23 cellular contexts compared by ENCODE assay signal in the genomic region with DNA sequence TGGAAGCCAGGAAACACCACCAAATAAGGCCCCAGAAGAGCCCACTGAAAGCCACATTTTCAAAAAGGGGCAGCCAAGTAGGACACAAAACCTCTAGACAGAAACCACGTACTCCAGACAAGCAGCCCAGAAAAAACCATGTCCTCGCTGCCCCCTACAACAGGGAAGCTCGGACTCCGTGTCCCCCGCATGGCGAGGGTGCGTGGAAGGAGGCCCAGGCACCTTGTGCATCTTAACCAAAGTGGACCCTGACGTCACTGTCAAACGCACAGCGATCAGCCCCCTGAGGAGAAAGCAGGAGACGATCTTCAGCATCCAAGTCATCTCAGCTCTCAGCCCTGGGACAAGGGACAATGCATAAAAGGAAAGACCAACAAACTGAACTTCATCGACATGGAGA.
"Had no signal": no experiment of that assay in that cellular context is flagged by ENCODE, and none has a peak within 500 bp of the region (broad histone marks: within the 10 kb centered on the region; RNA-seq: fewer than 3 reads in every experiment).

No MANE protein-coding gene starts in this region.

- H3K9me3 Mint-ChIP-seq: activated B cell treated with CpG ODN at 0.5 μM for 24 hours; activated CD4-positive, alpha-beta memory T cell treated with anti-CD3 and anti-CD28 coated beads, Interleukin-2, amount 10 ng/mL, durations not matched to agents 7 days and 5 days; activated CD4-positive, alpha-beta T cell treated with anti-CD3 and anti-CD28 coated beads, Interleukin-2, amount 10 ng/mL, durations not matched to agents 7 days and 5 days had no signal

- H3K4me3 ChIP-seq: breast epithelium, K562 had no signal

- H3K4me1 Mint-ChIP-seq: activated B cell treated with CpG ODN at 0.5 μM for 24 hours had no signal

- H3K4me3 Mint-ChIP-seq: activated B cell treated with CpG ODN at 0.5 μM for 24 hours; activated CD4-positive, alpha-beta memory T cell treated with anti-CD3 and anti-CD28 coated beads, Interleukin-2, amount 10 ng/mL, durations not matched to agents 7 days and 5 days; activated CD4-positive, alpha-beta T cell treated with anti-CD3 and anti-CD28 coated beads, Interleukin-2, amount 10 ng/mL, durations not matched to agents 7 days and 5 days had no signal

- H3K27ac Mint-ChIP-seq: activated B cell treated with CpG ODN at 0.5 μM for 24 hours; activated CD4-positive, alpha-beta memory T cell treated with anti-CD3 and anti-CD28 coated beads, Interleukin-2, amount 10 ng/mL, durations not matched to agents 7 days and 5 days; activated CD4-positive, alpha-beta T cell treated with anti-CD3 and anti-CD28 coated beads, Interleukin-2, amount 10 ng/mL, durations not matched to agents 7 days and 5 days had no signal

- H3K4me1 ChIP-seq: breast epithelium had no signal

- ATAC-seq: K562 had no signal

- DNase-seq: activated B cell treated with CpG ODN at 0.5 μM for 24 hours; activated CD4-positive, alpha-beta memory T cell treated with anti-CD3 and anti-CD28 coated beads, Interleukin-2, amount 10 ng/mL, durations not matched to agents 7 days and 5 days; activated CD4-positive, alpha-beta T cell treated with anti-CD3 and anti-CD28 coated beads for 1 hour; activated CD4-positive, alpha-beta T cell treated with anti-CD3 and anti-CD28 coated beads, Interleukin-2, amount 10 ng/mL, durations not matched to agents 7 days and 5 days; activated gamma-delta T cell treated with Interleukin-2 at 50 U/mL for 16 hours; activated naive CD4-positive, alpha-beta T cell treated with anti-CD3 and anti-CD28 coated beads, Interleukin-2, amount 50 U/mL, for 16 hours; aorta; central memory CD4-positive, alpha-beta T cell; Karpas-422; MM.1S; NCI-H1105; NCI-H1436; NCI-H1694 treated with DMSO at 0.1 percent for 48 hours; NCI-H2029 treated with DMSO at 0.1 percent for 48 hours; NCI-H345; NCI-H510A; NCI-H526 treated with DMSO at 0.1 percent for 48 hours; NCI-H82; SIG-M5; T-helper 2 cell; T1000 had no signal

- H3K27me3 ChIP-seq: breast epithelium had no signal

- H3K27ac ChIP-seq: breast epithelium had no signal

- H3K27me3 Mint-ChIP-seq: activated B cell treated with CpG ODN at 0.5 μM for 24 hours; activated CD4-positive, alpha-beta memory T cell treated with anti-CD3 and anti-CD28 coated beads, Interleukin-2, amount 10 ng/mL, durations not matched to agents 7 days and 5 days; activated CD4-positive, alpha-beta T cell treated with anti-CD3 and anti-CD28 coated beads, Interleukin-2, amount 10 ng/mL, durations not matched to agents 7 days and 5 days had no signal

- H3K36me3 ChIP-seq: breast epithelium had no signal
